ENCODE assay signal across 11 cellular contexts in genomic region chr4:61740950-61741638, GRCh38.
DNase-seq lines count a peak whose midpoint lies in the region; ATAC-seq and TF ChIP-seq lines count a peak whose summit lies in the region.
"Had no signal": no experiment of that assay in that cellular context is flagged by ENCODE, and none has a peak within 500 bp of the region (broad histone marks: within the 10 kb centered on the region; RNA-seq: fewer than 3 reads in every experiment).

No MANE protein-coding gene starts in this region.

- H3K4me2 ChIP-seq in SK-N-SH (no peak overlapping the region), OCI-LY7 (ENCODE audit: low read length) (no peak overlapping the region)

- H3K9me3 Mint-ChIP-seq in brain, result peaks cover 14 to 29% (median 18%) of the 10 kb centered on the region in 5 experiments

- 35% methylated on average over 4 of the region's 4 CpGs for WGBS in SK-N-SH (ENCODE audit: low lambda C conversion rate)
- 18% methylated on average over 4 of the region's 4 CpGs for WGBS in right lobe of liver (ENCODE audit: insufficient coverage, low coverage, low lambda C conversion rate, missing lambda C conversion rate)

- H3K4me3 ChIP-seq in SK-N-SH (ENCODE audit: low read depth in 2 of 2, low read length in 1 of 2), result no peak overlapping the region
- H3K4me3 ChIP-seq in right lobe of liver, result no peak overlapping the region
- H3K4me3 ChIP-seq in upper lobe of right lung, result no peak overlapping the region
- no peak overlapping the region for H3K4me3 ChIP-seq in OCI-LY7 (ENCODE audit: low read depth, low read length, poor library complexity, severe bottlenecking)

- POLR2A ChIA-PET in SK-N-SH (lab: Yijun Ruan, JAX) (no interaction called here), OCI-LY7 (lab: Charles Lee) (interaction anchor here (0.5 to 1.1 kb wide), 2 partner anchors 9 to 28 kb away, joined by 3 read pairs; no protein-coding TSS in a partner anchor)

- H3K36me3 Mint-ChIP-seq in brain, result peaks cover 47% of the 10 kb centered on the region

- H3K4me1 Mint-ChIP-seq in brain, result peaks cover 28% of the 10 kb centered on the region

- H3F3A ChIP-seq in SK-N-SH (replicated peaks; ENCODE audit: insufficient read depth), result no peaks in the 10 kb centered on the region

- H3K9me3 ChIP-seq in SK-N-SH, result no peaks in the 10 kb centered on the region
- H3K9me3 ChIP-seq in right lobe of liver, result no peaks in the 10 kb centered on the region
- H3K9me3 ChIP-seq in upper lobe of right lung, result no peaks in the 10 kb centered on the region
- H3K9me3 ChIP-seq in OCI-LY7 (ENCODE audit: low read length), result no peaks in the 10 kb centered on the region

- TF ChIP-seq POLR2A in right lobe of liver (IDR thresholded peaks at IDR 0.05), result no peak

- no peak overlapping the region for H3K9ac ChIP-seq in SK-N-SH

- ATAC-seq in SK-N-SH treated with all-trans-retinoic acid at 6 μM for 48 hours (no peak), right lobe of liver (peak; percentile 67 to 83 (median 72)), upper lobe of right lung (no peak), HG03159 (IDR thresholded peaks at IDR 0.05; ENCODE audit: unreplicated experiment) (no peak)

- H3K79me2 ChIP-seq in SK-N-SH (ENCODE audit: insufficient read depth) (no peaks in the 10 kb centered on the region), OCI-LY7 (ENCODE audit: insufficient read depth, low read depth, low read length) (no peaks in the 10 kb centered on the region)

- TF ChIP-seq CTCF in SK-N-SH (IDR thresholded peaks at IDR 0.05), result no peak
- peak in 1 of 2 experiments; percentile 50 for TF ChIP-seq CTCF in brain (conservative IDR thresholded peaks at IDR 0.05)
- peak in 3 of 4 donors; percentile 29 to 39 (median 36) for TF ChIP-seq CTCF in right lobe of liver (IDR thresholded peaks at IDR 0.05)
- peak; percentile 8 for TF ChIP-seq CTCF in upper lobe of right lung (IDR thresholded peaks at IDR 0.05)
- TF ChIP-seq CTCF in OCI-LY7 (conservative IDR thresholded peaks at IDR 0.05; ENCODE audit: low read length), result no peak

- DNase-seq in SK-N-SH (no peak), right lobe of liver (no peak), upper lobe of right lung (no peak), cortex of kidney (lab: John Stamatoyannopoulos, UW) (no peak), OCI-LY7 (ENCODE audit: low spot score) (no peak)
- DNase-seq: NCI-H2029 had no signal

- no peak overlapping the region for H3K27ac ChIP-seq in SK-N-SH (ENCODE audit: low read depth in 2 of 2, low read length in 1 of 2)
- H3K27ac ChIP-seq in right lobe of liver, result no peak overlapping the region
- no peak overlapping the region for H3K27ac ChIP-seq in upper lobe of right lung
- H3K27ac ChIP-seq in OCI-LY7 (ENCODE audit: low read depth, low read length, poor library complexity, severe bottlenecking), result no peak overlapping the region
- H3K27ac ChIP-seq: RWPE1, WERI-Rb-1 had no signal

- intact Hi-C loops in right lobe of liver (cut with DNase I) (no loop called here), upper lobe of right lung (cut with DNase I) (no loop called here), OCI-LY7 (cut with micrococcal nuclease; ENCODE audit: unreplicated experiment) (no loop called here)

- no TSS peak for BruUV-seq in OCI-LY7 (replicated peaks; lab: Mats Ljungman, UMichigan)

- no peak for TF ChIP-seq EP300 in SK-N-SH (IDR thresholded peaks at IDR 0.05; ENCODE audit: borderline replicate concordance in 1 of 2, low read depth in 1 of 2, low read length in 1 of 2)

- no peaks in the 10 kb centered on the region for H3K27me3 ChIP-seq in SK-N-SH (ENCODE audit: insufficient read depth)
- H3K27me3 ChIP-seq in right lobe of liver, result no peaks in the 10 kb centered on the region
- no peaks in the 10 kb centered on the region for H3K27me3 ChIP-seq in upper lobe of right lung

- H3K27ac Mint-ChIP-seq in brain, result peak overlapping the region in 4 of 5 experiments; percentile 65 to 90 (median 76)

- H3K9me2 ChIP-seq in SK-N-SH, result no peaks in the 10 kb centered on the region
- H3K9me2 ChIP-seq in OCI-LY7 (ENCODE audit: insufficient read depth, low read length), result no peaks in the 10 kb centered on the region

- H4K20me1 ChIP-seq in SK-N-SH (ENCODE audit: insufficient read depth), result no peaks in the 10 kb centered on the region
- H4K20me1 ChIP-seq in OCI-LY7 (ENCODE audit: insufficient read depth, low read length), result no peaks in the 10 kb centered on the region

- CTCF ChIA-PET in SK-N-SH (lab: Yijun Ruan, JAX), result interaction anchor here (0.6 to 2.9 kb wide), 11 partner anchors 8 to 969 kb away, joined by 3 to 11 read pairs (median 5); no protein-coding TSS in a partner anchor
- CTCF ChIA-PET in OCI-LY7 (lab: Charles Lee; ENCODE audit: unreplicated experiment), result no interaction called here

- TF ChIP-seq RAD21 in SK-N-SH (IDR thresholded peaks at IDR 0.05; ENCODE audit: low read length), result peak; percentile 22; the same call in 1 of the 2 replicates

- H3K4me1 ChIP-seq in SK-N-SH (ENCODE audit: control insufficient read depth in 1 of 2, insufficient read depth in 2 of 2, low read depth in 1 of 2, low read length in 1 of 2) (no peaks in the 10 kb centered on the region), right lobe of liver (peaks cover 0 to 19% (median 3%) of the 10 kb centered on the region in 4 donors), upper lobe of right lung (no peaks in the 10 kb centered on the region), OCI-LY7 (ENCODE audit: insufficient read depth, low read length, poor library complexity, severe bottlenecking) (no peaks in the 10 kb centered on the region)

- H3K4me3 Mint-ChIP-seq in brain, result peak overlapping the region in 4 of 5 experiments; percentile 41 to 76 (median 60)

- H2AFZ ChIP-seq in SK-N-SH (ENCODE audit: low read depth) (no peak overlapping the region), OCI-LY7 (ENCODE audit: low read length) (no peak overlapping the region)

- H3K27me3 Mint-ChIP-seq in brain, result peaks cover 2% of the 10 kb centered on the region

- H3K36me3 ChIP-seq in SK-N-SH (replicated peaks in 1 of 2; ENCODE audit: control insufficient read depth in 1 of 2, insufficient read depth in 2 of 2, low read length in 1 of 2) (no peaks in the 10 kb centered on the region), right lobe of liver (no peaks in the 10 kb centered on the region), upper lobe of right lung (no peaks in the 10 kb centered on the region), OCI-LY7 (ENCODE audit: insufficient read depth, low read length) (no peaks in the 10 kb centered on the region)
- H3K36me3 ChIP-seq: WERI-Rb-1 had no signal

TF ChIP-seq in SK-N-SH, 30 proteins besides CTCF, POLR2A, EP300 and RAD21 (continues in another document):
- TF ChIP-seq GATA2 (CRISPR knock-in tag; IDR thresholded peaks at IDR 0.05), result no peak
- TF ChIP-seq ELF1 (IDR thresholded peaks at IDR 0.05), result no peak
- no peak for TF ChIP-seq PBX3 (IDR thresholded peaks at IDR 0.05)
- TF ChIP-seq RXRA (IDR thresholded peaks at IDR 0.05; ENCODE audit: borderline replicate concordance, low read depth), result no peak
- TF ChIP-seq MAX (IDR thresholded peaks at IDR 0.05; ENCODE audit: low read depth), result no peak
- no peak for TF ChIP-seq CHD2 (IDR thresholded peaks at IDR 0.05; ENCODE audit: low read length, partially characterized antibody)
- no peak for TF ChIP-seq TCF12 (IDR thresholded peaks at IDR 0.05)
- no peak for TF ChIP-seq RFX5 (IDR thresholded peaks at IDR 0.05; ENCODE audit: low read length)
- TF ChIP-seq SIN3A (IDR thresholded peaks at IDR 0.05; ENCODE audit: borderline replicate concordance, low read depth, low read length), result no peak
- TF ChIP-seq JUND (IDR thresholded peaks at IDR 0.05), result no peak
- no peak for TF ChIP-seq MXI1 (IDR thresholded peaks at IDR 0.05; ENCODE audit: low read depth, low read length)
- no peak for TF ChIP-seq RCOR1 (IDR thresholded peaks at IDR 0.05; ENCODE audit: low read length)

TF ChIP-seq in SK-N-SH treated with all-trans-retinoic acid at 6 μM for 48 hours, 23 proteins besides CTCF, POLR2A, EP300 and RAD21:
- TF ChIP-seq PATZ1 (CRISPR knock-in tag; IDR thresholded peaks at IDR 0.05; ENCODE audit: borderline replicate concordance) (no peak), ESRRG (CRISPR knock-in tag; IDR thresholded peaks at IDR 0.05) (no peak), SNAI2 (CRISPR knock-in tag; IDR thresholded peaks at IDR 0.05) (no peak), CSDC2 (CRISPR knock-in tag; IDR thresholded peaks at IDR 0.05) (no peak), TOX (CRISPR knock-in tag; IDR thresholded peaks at IDR 0.05; ENCODE audit: borderline replicate concordance) (no peak), ZFP3 (CRISPR knock-in tag; IDR thresholded peaks at IDR 0.05) (no peak), BACH2 (CRISPR knock-in tag; IDR thresholded peaks at IDR 0.05; ENCODE audit: borderline replicate concordance) (no peak), ARNTL (CRISPR knock-in tag; IDR thresholded peaks at IDR 0.05; ENCODE audit: borderline replicate concordance, low read depth) (no peak)

Comparison
In these comparisons a context has a peak if more than half of its experiments do, and no peak if none do; other contexts are left out.
1. CTCF ChIP-seq: peak in right lobe of liver (3 of 4) and upper lobe of right lung (single experiment); none in SK-N-SH (single experiment) and OCI-LY7 (single experiment).
2. ATAC-seq: peak in right lobe of liver (4 of 4); none in SK-N-SH treated with all-trans-retinoic acid at 6 μM for 48 hours (single experiment), upper lobe of right lung (single experiment) and HG03159 (single experiment).